19 cellular contexts compared by ENCODE assay signal in genomic region chrX:538311-538710, GRCh38.
"Had no signal": no experiment of that assay in that cellular context is flagged by ENCODE, and none has a peak within 500 bp of the region (broad histone marks: within the 10 kb centered on the region; RNA-seq: fewer than 3 reads in every experiment).

No MANE protein-coding gene starts in this region.

- H3K27ac ChIP-seq: ascending aorta, epithelial cell of prostate, left lung, parathyroid adenoma, sigmoid colon, spleen, stomach, testis had no signal

- H3K36me3 Mint-ChIP-seq: naive thymus-derived CD4-positive, alpha-beta T cell had no signal

- H3K36me3 ChIP-seq: ascending aorta, left lung, sigmoid colon, spleen, stomach had no signal

- DNase-seq: activated CD4-positive, alpha-beta T cell treated with anti-CD3 and anti-CD28 coated beads for 1 hour; activated CD4-positive, alpha-beta T cell treated with anti-CD3 and anti-CD28 coated beads, Interleukin-2, amount 50 U/mL, for 48 hours; activated naive CD4-positive, alpha-beta T cell treated with anti-CD3 and anti-CD28 coated beads for 36 hours; activated naive CD8-positive, alpha-beta T cell treated with anti-CD3 and anti-CD28 coated beads, Interleukin-2, amount 50 U/mL, for 24 hours; effector memory CD4-positive, alpha-beta T cell; left lung; mammary epithelial cell; mucosa of descending colon; naive thymus-derived CD4-positive, alpha-beta T cell; sigmoid colon; spleen; stomach; T1000; testis had no signal

- H3K79me2 ChIP-seq: parathyroid adenoma had no signal

- H3K4me3 ChIP-seq: ascending aorta, left lung, mucosa of descending colon, sigmoid colon, spleen, stomach, testis had no signal

- H2AFZ ChIP-seq: parathyroid adenoma had no signal

- H3K4me1 ChIP-seq: ascending aorta, left lung, parathyroid adenoma, sigmoid colon, spleen, stomach, testis had no signal

- H3K9me3 Mint-ChIP-seq: dendritic cell treated with granulocyte-macrophage colony-stimulating factor and Interleukin-4, amounts not matched to agents 40 ng/mL and 50 ng/mL, for 4 days had no signal

- H3K27me3 ChIP-seq: ascending aorta, left lung, sigmoid colon, spleen, stomach, testis had no signal

- H3K9me3 ChIP-seq: ascending aorta, sigmoid colon, testis had no signal

- ATAC-seq: activated naive CD8-positive, alpha-beta T cell treated with anti-CD3 and anti-CD28 coated beads, Interleukin-2, amount 50 U/mL, for 24 hours; activated T-helper 17 cell treated with anti-CD3 and anti-CD28 coated beads, Interleukin-2, amount 50 U/mL, for 72 hours; left lung; mucosa of descending colon; naive thymus-derived CD4-positive, alpha-beta T cell had no signal

- H3K27ac Mint-ChIP-seq: activated naive CD4-positive, alpha-beta T cell treated with anti-CD3 and anti-CD28 coated beads for 36 hours; activated naive CD8-positive, alpha-beta T cell treated with anti-CD3 and anti-CD28 coated beads, Interleukin-2, amount 50 U/mL, for 24 hours; activated T-helper 17 cell treated with anti-CD3 and anti-CD28 coated beads, Interleukin-2, amount 50 U/mL, for 72 hours; dendritic cell treated with granulocyte-macrophage colony-stimulating factor and Interleukin-4, amounts not matched to agents 40 ng/mL and 50 ng/mL, for 4 days; naive thymus-derived CD4-positive, alpha-beta T cell had no signal

- H3K27me3 Mint-ChIP-seq: activated naive CD8-positive, alpha-beta T cell treated with anti-CD3 and anti-CD28 coated beads, Interleukin-2, amount 50 U/mL, for 24 hours; activated T-helper 17 cell treated with anti-CD3 and anti-CD28 coated beads, Interleukin-2, amount 50 U/mL, for 72 hours; dendritic cell treated with granulocyte-macrophage colony-stimulating factor and Interleukin-4, amounts not matched to agents 40 ng/mL and 50 ng/mL, for 4 days had no signal

- H3K9ac ChIP-seq: parathyroid adenoma had no signal

- H3K4me3 Mint-ChIP-seq: activated naive CD4-positive, alpha-beta T cell treated with anti-CD3 and anti-CD28 coated beads for 36 hours; activated naive CD8-positive, alpha-beta T cell treated with anti-CD3 and anti-CD28 coated beads, Interleukin-2, amount 50 U/mL, for 24 hours; activated T-helper 17 cell treated with anti-CD3 and anti-CD28 coated beads, Interleukin-2, amount 50 U/mL, for 72 hours; dendritic cell treated with granulocyte-macrophage colony-stimulating factor and Interleukin-4, amounts not matched to agents 40 ng/mL and 50 ng/mL, for 4 days; naive thymus-derived CD4-positive, alpha-beta T cell had no signal

- H3K4me1 Mint-ChIP-seq: activated naive CD8-positive, alpha-beta T cell treated with anti-CD3 and anti-CD28 coated beads, Interleukin-2, amount 50 U/mL, for 24 hours; activated T-helper 17 cell treated with anti-CD3 and anti-CD28 coated beads, Interleukin-2, amount 50 U/mL, for 72 hours; naive thymus-derived CD4-positive, alpha-beta T cell had no signal
